In the genomic region with DNA sequence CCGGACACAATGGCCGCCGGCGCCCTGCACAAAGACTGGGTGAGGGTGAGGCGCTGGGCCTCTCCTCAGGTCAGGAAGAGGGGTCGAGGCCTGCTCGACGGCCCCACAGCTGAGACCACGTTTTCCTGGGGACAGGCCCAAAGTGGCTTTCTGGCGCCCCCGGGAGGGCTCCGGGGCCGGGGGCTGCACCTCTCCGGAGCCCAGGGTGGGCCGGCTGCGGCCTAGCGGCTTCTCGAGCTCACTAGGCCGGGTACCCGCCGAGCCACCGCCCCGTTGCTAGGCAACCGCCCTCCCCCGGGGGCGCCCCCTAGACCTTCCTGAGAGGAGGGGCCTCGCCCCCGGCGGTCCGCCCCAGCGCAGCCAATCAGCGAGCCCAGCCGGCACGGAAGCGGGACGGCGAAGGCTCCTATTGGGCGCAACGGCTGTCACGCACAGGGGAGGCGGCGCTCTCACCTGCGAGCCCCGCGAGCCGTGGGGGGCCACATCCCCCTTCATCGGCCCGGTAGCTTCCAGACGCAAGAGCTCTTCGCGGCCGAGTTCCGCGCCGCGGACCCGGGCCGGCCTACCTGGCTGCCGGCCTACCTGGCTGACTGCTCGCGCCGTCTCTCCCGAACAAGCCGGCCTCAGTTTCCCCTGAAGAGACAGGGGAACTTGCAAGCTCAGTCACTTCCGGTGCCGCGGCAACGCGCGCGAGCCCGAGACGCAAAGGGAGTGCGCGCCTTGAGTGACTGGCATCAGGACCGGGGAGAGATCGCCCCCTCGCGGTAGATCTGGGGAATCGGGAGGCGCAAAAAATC, we compare ENCODE assay signal across 8 cellular contexts. TPM values are rescaled to one million over a fixed set of nuclear protein-coding genes. Genes with fewer than 3 reads are reported as not detected.
DNase-seq lines count a peak whose midpoint lies in the region; ATAC-seq and TF ChIP-seq lines count a peak whose summit lies in the region.

No MANE protein-coding gene starts in this region.

- WGBS in ovary, 3 donors = 0 to 1% (median 0%) methylated on average over 48 to 81 of the region's 81 CpGs
- WGBS in thyroid gland, 2 donors = 0 to 1% methylated on average over 7 to 13 of the region's 81 CpGs

- H3K36me3 Mint-ChIP-seq in activated naive CD4-positive, alpha-beta T cell treated with anti-CD3 and anti-CD28 coated beads, Interleukin-2, amount 50 U/mL, for 72 hours = peaks cover 42 to 47% of the 10 kb centered on the region in 2 donors
- peaks cover 4% of the 10 kb centered on the region for H3K36me3 Mint-ChIP-seq in glutamatergic neuron (ENCODE audit: unreplicated experiment)

- H3K9me3 Mint-ChIP-seq in activated naive CD4-positive, alpha-beta T cell treated with anti-CD3 and anti-CD28 coated beads, Interleukin-2, amount 50 U/mL, for 72 hours = no peaks in the 10 kb centered on the region
- H3K9me3 Mint-ChIP-seq in glutamatergic neuron (ENCODE audit: unreplicated experiment) = peaks cover 22% of the 10 kb centered on the region

- no peak for TF ChIP-seq EP300 in ovary (IDR thresholded peaks at IDR 0.05)

- ATAC-seq in HG02588 (IDR thresholded peaks at IDR 0.05; ENCODE audit: unreplicated experiment) = peak; percentile 87
- ATAC-seq in activated naive CD4-positive, alpha-beta T cell treated with anti-CD3 and anti-CD28 coated beads, Interleukin-2, amount 50 U/mL, for 72 hours = peak; percentile 85 to 91

- H3K4me1 ChIP-seq in ovary (ENCODE audit: insufficient read depth) (peaks cover 21% of the 10 kb centered on the region), thyroid gland (peaks cover 16 to 34% of the 10 kb centered on the region in 2 donors)

- peak overlapping the region; percentile 79 for H3K27ac ChIP-seq in SK-N-MC
- peak overlapping the region; percentile 79 to 93 for H3K27ac ChIP-seq in ovary
- H3K27ac ChIP-seq in thyroid gland = peak overlapping the region; percentile 98 to 99 (median 98)

- peak; percentile 99 for DNase-seq in NB4 (ENCODE audit: low read depth)
- DNase-seq in SK-N-MC (ENCODE audit: low read depth, low spot score) = peak; percentile 81
- peak; percentile 97 to 100 for DNase-seq in activated naive CD4-positive, alpha-beta T cell treated with anti-CD3 and anti-CD28 coated beads, Interleukin-2, amount 50 U/mL, for 72 hours (ENCODE audit: low spot score in 2 of 2)
- DNase-seq in glutamatergic neuron = peak; percentile 100
- DNase-seq in ovary = peak; percentile 98 to 99 (median 99)
- peak; percentile 97 to 98 for DNase-seq in thyroid gland

- H3K36me3 ChIP-seq in SK-N-MC (ENCODE audit: insufficient read depth, low read length) (peaks cover 28% of the 10 kb centered on the region), ovary (no peaks in the 10 kb centered on the region), thyroid gland (peaks cover 0 to 6% of the 10 kb centered on the region in 2 donors)

- intact Hi-C loops in ovary (cut with DNase I) = loop anchor here (1.0 to 2.0 kb wide), 3 partner anchors 61 to 63 kb away; no protein-coding TSS in a partner anchor
- intact Hi-C loops in thyroid gland (cut with DNase I) = loop anchor here (2.0 kb wide), 1 partner anchor 63 kb away; no protein-coding TSS in a partner anchor

- peak overlapping the region; percentile 99 to 100 for H3K27ac Mint-ChIP-seq in activated naive CD4-positive, alpha-beta T cell treated with anti-CD3 and anti-CD28 coated beads, Interleukin-2, amount 50 U/mL, for 72 hours
- H3K27ac Mint-ChIP-seq in glutamatergic neuron (ENCODE audit: unreplicated experiment) = peak overlapping the region; percentile 99

- TF ChIP-seq POLR2A in NB4 (IDR thresholded peaks at IDR 0.05; ENCODE audit: extremely low read depth, insufficient read length) (peak; percentile 71), ovary (IDR thresholded peaks at IDR 0.05) (peak; percentile 69), thyroid gland (IDR thresholded peaks at IDR 0.05) (peak; percentile 11 to 72)

- H3K4me3 ChIP-seq in NB4 (ENCODE audit: low read depth, low read length) = peak overlapping the region; percentile 77
- peak overlapping the region; percentile 94 for H3K4me3 ChIP-seq in SK-N-MC
- H3K4me3 ChIP-seq in ovary = peak overlapping the region; percentile 96
- peak overlapping the region; percentile 42 to 65 (median 52) for H3K4me3 ChIP-seq in thyroid gland (replicated peaks in 1 of 3)

- H3K9ac ChIP-seq in SK-N-MC (ENCODE audit: insufficient read length) = peak overlapping the region; percentile 86

- H3K4me3 Mint-ChIP-seq in glutamatergic neuron (ENCODE audit: unreplicated experiment) = peak overlapping the region; percentile 90

- peaks cover 10% of the 10 kb centered on the region for H3K27me3 Mint-ChIP-seq in glutamatergic neuron (ENCODE audit: unreplicated experiment)

- H3K27me3 ChIP-seq in ovary (no peaks in the 10 kb centered on the region), thyroid gland (no peaks in the 10 kb centered on the region)

- no peaks in the 10 kb centered on the region for H3K9me3 ChIP-seq in SK-N-MC (ENCODE audit: low read depth, low read length)
- H3K9me3 ChIP-seq in ovary = no peaks in the 10 kb centered on the region
- H3K9me3 ChIP-seq in thyroid gland = no peaks in the 10 kb centered on the region

- H3K4me1 Mint-ChIP-seq in glutamatergic neuron (ENCODE audit: low read depth, unreplicated experiment) = peaks cover 38% of the 10 kb centered on the region

- TF ChIP-seq CTCF in GM12801 (IDR thresholded peaks at IDR 0.05; ENCODE audit: extremely low read depth, insufficient read length) = peak; percentile 48
- peak; percentile 79 for TF ChIP-seq CTCF in NB4 (IDR thresholded peaks at IDR 0.05; ENCODE audit: low read depth, low read length)
- TF ChIP-seq CTCF in glutamatergic neuron (IDR thresholded peaks at IDR 0.05; ENCODE audit: partially characterized antibody, unreplicated experiment) = peak; percentile 99
- TF ChIP-seq CTCF in ovary (IDR thresholded peaks at IDR 0.05) = peak; percentile 93 to 97 (median 95)
- TF ChIP-seq CTCF in thyroid gland (IDR thresholded peaks at IDR 0.05) = peak; percentile 84 to 99 (median 96)

RNA-seq across cellular contexts. Expression of a gene that starts 0.8 kb away (rescaled TPM):
- 100 to 1,000 TPM in 1 of 2 donors, 10 to 100 TPM in 1; 86.6 to 143 TPM for total RNA-seq in activated naive CD4-positive, alpha-beta T cell treated with anti-CD3 and anti-CD28 coated beads, Interleukin-2, amount 50 U/mL, for 72 hours
- total RNA-seq in glutamatergic neuron (ENCODE audit: unreplicated experiment) (136 TPM), ovary (10 to 100 TPM; 21.7 to 65.1 (median 40.4) TPM), thyroid gland (100 to 1,000 TPM; 110 to 154 (median 125) TPM)
- polyA plus RNA-seq in ovary = 10 to 100 TPM; 31.6 to 35.6 TPM

RNA-seq across cellular contexts. Expression of a gene that starts 15.6 kb away (rescaled TPM):
- total RNA-seq in activated naive CD4-positive, alpha-beta T cell treated with anti-CD3 and anti-CD28 coated beads, Interleukin-2, amount 50 U/mL, for 72 hours = 100 to 1,000 TPM; 123 to 215 TPM
- 44.7 TPM for total RNA-seq in glutamatergic neuron (ENCODE audit: unreplicated experiment)
- 1 to 10 TPM in 2 of 7 donors, under 1 TPM in 5; 0.10 to 1.6 (median 0.47) TPM for total RNA-seq in ovary
- polyA plus RNA-seq in ovary = 1 to 10 TPM in 1 of 2 donors, under 1 TPM in 1; 0.91 to 5.2 TPM
- total RNA-seq in thyroid gland = 1 to 10 TPM in 2 of 4 donors, under 1 TPM in 2; 0.39 to 2.0 (median 0.82) TPM

Comparison
In these comparisons a context has a peak if more than half of its experiments do, and no peak if none do; other contexts are left out.
1. Peak in every context shown above with its lines: DNase-seq, ATAC-seq, H3K4me3 ChIP-seq and H3K27ac ChIP-seq.
2. CTCF ChIP-seq: peak in every context shown above with its lines; median percentile 99 in glutamatergic neuron; 96 in thyroid gland; 95 in ovary; 79 in NB4; 48 in GM12801.
3. RNA of a gene that starts 15.6 kb away (total RNA-seq): 123 to 215 TPM in activated naive CD4-positive, alpha-beta T cell treated with anti-CD3 and anti-CD28 coated beads, Interleukin-2, amount 50 U/mL, for 72 hours and 44.7 TPM in glutamatergic neuron (single experiment); 0.39 to 2.0 TPM in thyroid gland and 0.10 to 1.6 TPM in ovary; every median in the first group is over 10 times any median in the second.